23 cellular contexts compared by ENCODE assay signal in the genomic region with DNA sequence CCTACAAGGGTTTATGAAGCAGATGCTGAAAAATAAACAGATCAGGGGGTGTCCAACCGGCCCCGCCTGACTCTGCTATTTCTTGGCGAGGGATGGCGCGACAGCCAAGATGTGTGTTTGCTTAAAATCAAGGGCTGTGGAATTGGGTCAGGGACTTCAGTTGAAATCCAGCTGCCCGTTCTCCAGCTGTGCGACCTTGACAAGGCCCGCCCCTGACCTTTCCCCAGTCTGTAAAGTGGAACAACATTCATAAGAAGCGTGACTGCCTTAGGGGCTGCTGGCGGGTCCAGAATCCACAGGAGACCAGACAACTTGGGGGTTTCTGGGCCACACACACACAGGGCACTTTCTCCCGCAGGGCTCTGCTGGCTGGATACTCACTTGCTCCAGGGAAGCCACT.
DNase-seq lines count a peak whose midpoint lies in the region; ATAC-seq, FAIRE-seq and TF ChIP-seq lines count a peak whose summit lies in the region.
"Had no signal": no experiment of that assay in that cellular context is flagged by ENCODE, and none has a peak within 500 bp of the region (broad histone marks: within the 10 kb centered on the region; RNA-seq: fewer than 3 reads in every experiment).

No MANE protein-coding gene starts in this region.

- H3K27ac ChIP-seq in liver (ENCODE audit: low read depth in 1 of 2, low read length in 2 of 2) (no peak overlapping the region), testis (no peak overlapping the region), smooth muscle cell (ENCODE audit: low read depth) (no peak overlapping the region)

- no peak for TF ChIP-seq POLR2A in testis (IDR thresholded peaks at IDR 0.05)

- intact Hi-C loops in testis (cut with DNase I; ENCODE audit: low total_unique reads): no loop called here

- H3K4me1 ChIP-seq in liver (ENCODE audit: control insufficient read depth in 4 of 4, insufficient read depth in 4 of 4, low read length in 3 of 4) (no peaks in the 10 kb centered on the region), testis (peaks cover 15% of the 10 kb centered on the region), smooth muscle cell (ENCODE audit: low read depth) (no peaks in the 10 kb centered on the region)
- H3K4me1 ChIP-seq: BE2C had no signal

- H3K4me3 ChIP-seq in bronchial epithelial cell (ENCODE audit: low read depth, low read length) (no peak overlapping the region), liver (ENCODE audit: low read depth in 1 of 3, low read length in 3 of 3) (no peak overlapping the region), testis (no peak overlapping the region), smooth muscle cell (no peak overlapping the region)

- H3K36me3 ChIP-seq in bronchial epithelial cell (ENCODE audit: control insufficient read depth, insufficient read depth, low read length) (no peaks in the 10 kb centered on the region), liver (ENCODE audit: control insufficient read depth in 4 of 4, insufficient read depth in 3 of 4, low read depth in 1 of 4, low read length in 3 of 4) (no peaks in the 10 kb centered on the region), testis (ENCODE audit: low read depth, missing control alignments) (no peaks in the 10 kb centered on the region), smooth muscle cell (ENCODE audit: low read depth) (no peaks in the 10 kb centered on the region)
- H3K36me3 ChIP-seq: BE2C had no signal

- H3K9ac ChIP-seq in liver (ENCODE audit: low read depth in 1 of 2, low read length in 2 of 2): no peak overlapping the region
- H3K9ac ChIP-seq in smooth muscle cell (ENCODE audit: low read depth): no peak overlapping the region

- TF ChIP-seq CTCF in bronchial epithelial cell (IDR thresholded peaks at IDR 0.05; ENCODE audit: insufficient read depth, low read length, severe bottlenecking) (no peak), liver (IDR thresholded peaks at IDR 0.05; ENCODE audit: low read depth, low read length, missing input control) (no peak), testis (IDR thresholded peaks at IDR 0.05) (no peak), smooth muscle cell (IDR thresholded peaks at IDR 0.05; ENCODE audit: borderline replicate concordance, insufficient read depth, poor library complexity, severe bottlenecking) (no peak)

- no peak for DNase-seq in HTR-8/SVneo (ENCODE audit: insufficient read length, low spot score)
- DNase-seq in bronchial epithelial cell (ENCODE audit: low read depth): no peak
- peak; percentile 83 for DNase-seq in testis
- DNase-seq in germinal center (ENCODE audit: low spot score): no peak
- DNase-seq in smooth muscle cell (lab: John Stamatoyannopoulos, UW; ENCODE audit: unreplicated experiment): no peak
- DNase-seq: ACHN; BE2C; C1 segment of cervical spinal cord; CD4-positive, CD25-positive, alpha-beta regulatory T cell; CD8-positive, alpha-beta memory T cell; COR-L47; DMS 273 treated with DMSO at 0.1 percent for 48 hours; DMS53; DND-41; EL; GOT3; H9; KG1 had no signal

- no peaks in the 10 kb centered on the region for H3K9me3 ChIP-seq in liver (ENCODE audit: control insufficient read depth in 4 of 4, low read length in 3 of 4)
- H3K9me3 ChIP-seq in testis: no peaks in the 10 kb centered on the region
- H3K9me3 ChIP-seq in smooth muscle cell (replicated peaks; ENCODE audit: low read depth): no peaks in the 10 kb centered on the region
- H3K9me3 ChIP-seq: BE2C had no signal

- WGBS in liver: 78% methylated on average over 11 of the region's 11 CpGs
- 49 to 58% methylated on average over 8 to 11 of the region's 11 CpGs for WGBS in testis, 2 donors
- WGBS in smooth muscle cell (ENCODE audit: low lambda C conversion rate): 94% methylated on average over 11 of the region's 11 CpGs

- no peak for ATAC-seq in GM21526 (IDR thresholded peaks at IDR 0.05; ENCODE audit: low FRiP score, unreplicated experiment)

- H3K79me2 ChIP-seq in smooth muscle cell (ENCODE audit: low read depth): no peaks in the 10 kb centered on the region

- FAIRE-seq in HTR-8/SVneo (lab: Jason Lieb, UNC) (peak; percentile 44), bronchial epithelial cell (lab: Jason Lieb, UNC) (peak; percentile 52)
- FAIRE-seq: A204.1, GM12892, GM18507 had no signal

- H3F3A ChIP-seq in smooth muscle cell (ENCODE audit: low read depth): no peaks in the 10 kb centered on the region

- no peak overlapping the region for H3K4me2 ChIP-seq in smooth muscle cell

- no peak overlapping the region for H2AFZ ChIP-seq in smooth muscle cell (ENCODE audit: low read depth)

- no peak for TF ChIP-seq RAD21 in liver (IDR thresholded peaks at IDR 0.05)

- H4K20me1 ChIP-seq in smooth muscle cell (ENCODE audit: low read depth): no peaks in the 10 kb centered on the region

- H3K27me3 ChIP-seq in bronchial epithelial cell (ENCODE audit: control insufficient read depth, insufficient read depth, low read length) (no peaks in the 10 kb centered on the region), liver (ENCODE audit: control insufficient read depth in 4 of 4, insufficient read depth in 4 of 4, low read length in 3 of 4) (no peaks in the 10 kb centered on the region), testis (no peaks in the 10 kb centered on the region), smooth muscle cell (ENCODE audit: low read depth) (no peaks in the 10 kb centered on the region)
- H3K27me3 ChIP-seq: BE2C had no signal

TF ChIP-seq in liver, 16 proteins besides CTCF, POLR2A, EP300 and RAD21:
- TF ChIP-seq, protein P1, sequence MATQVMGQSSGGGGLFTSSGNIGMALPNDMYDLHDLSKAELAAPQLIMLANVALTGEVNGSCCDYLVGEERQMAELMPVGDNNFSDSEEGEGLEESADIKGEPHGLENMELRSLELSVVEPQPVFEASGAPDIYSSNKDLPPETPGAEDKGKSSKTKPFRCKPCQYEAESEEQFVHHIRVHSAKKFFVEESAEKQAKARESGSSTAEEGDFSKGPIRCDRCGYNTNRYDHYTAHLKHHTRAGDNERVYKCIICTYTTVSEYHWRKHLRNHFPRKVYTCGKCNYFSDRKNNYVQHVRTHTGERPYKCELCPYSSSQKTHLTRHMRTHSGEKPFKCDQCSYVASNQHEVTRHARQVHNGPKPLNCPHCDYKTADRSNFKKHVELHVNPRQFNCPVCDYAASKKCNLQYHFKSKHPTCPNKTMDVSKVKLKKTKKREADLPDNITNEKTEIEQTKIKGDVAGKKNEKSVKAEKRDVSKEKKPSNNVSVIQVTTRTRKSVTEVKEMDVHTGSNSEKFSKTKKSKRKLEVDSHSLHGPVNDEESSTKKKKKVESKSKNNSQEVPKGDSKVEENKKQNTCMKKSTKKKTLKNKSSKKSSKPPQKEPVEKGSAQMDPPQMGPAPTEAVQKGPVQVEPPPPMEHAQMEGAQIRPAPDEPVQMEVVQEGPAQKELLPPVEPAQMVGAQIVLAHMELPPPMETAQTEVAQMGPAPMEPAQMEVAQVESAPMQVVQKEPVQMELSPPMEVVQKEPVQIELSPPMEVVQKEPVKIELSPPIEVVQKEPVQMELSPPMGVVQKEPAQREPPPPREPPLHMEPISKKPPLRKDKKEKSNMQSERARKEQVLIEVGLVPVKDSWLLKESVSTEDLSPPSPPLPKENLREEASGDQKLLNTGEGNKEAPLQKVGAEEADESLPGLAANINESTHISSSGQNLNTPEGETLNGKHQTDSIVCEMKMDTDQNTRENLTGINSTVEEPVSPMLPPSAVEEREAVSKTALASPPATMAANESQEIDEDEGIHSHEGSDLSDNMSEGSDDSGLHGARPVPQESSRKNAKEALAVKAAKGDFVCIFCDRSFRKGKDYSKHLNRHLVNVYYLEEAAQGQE (IDR thresholded peaks at IDR 0.05): no peak
- TF ChIP-seq TAF1 (conservative IDR thresholded peaks at IDR 0.05) (no peak), NR2F2 (IDR thresholded peaks at IDR 0.05) (peak; percentile 70), HNF4A (conservative IDR thresholded peaks at IDR 0.05) (no peak), HNF4G (IDR thresholded peaks at IDR 0.05) (no peak)
- TF ChIP-seq, protein P2, sequence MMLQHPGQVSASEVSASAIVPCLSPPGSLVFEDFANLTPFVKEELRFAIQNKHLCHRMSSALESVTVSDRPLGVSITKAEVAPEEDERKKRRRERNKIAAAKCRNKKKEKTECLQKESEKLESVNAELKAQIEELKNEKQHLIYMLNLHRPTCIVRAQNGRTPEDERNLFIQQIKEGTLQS (IDR thresholded peaks at IDR 0.05): no peak
